8 cellular contexts compared by ENCODE assay signal in the genomic region with DNA sequence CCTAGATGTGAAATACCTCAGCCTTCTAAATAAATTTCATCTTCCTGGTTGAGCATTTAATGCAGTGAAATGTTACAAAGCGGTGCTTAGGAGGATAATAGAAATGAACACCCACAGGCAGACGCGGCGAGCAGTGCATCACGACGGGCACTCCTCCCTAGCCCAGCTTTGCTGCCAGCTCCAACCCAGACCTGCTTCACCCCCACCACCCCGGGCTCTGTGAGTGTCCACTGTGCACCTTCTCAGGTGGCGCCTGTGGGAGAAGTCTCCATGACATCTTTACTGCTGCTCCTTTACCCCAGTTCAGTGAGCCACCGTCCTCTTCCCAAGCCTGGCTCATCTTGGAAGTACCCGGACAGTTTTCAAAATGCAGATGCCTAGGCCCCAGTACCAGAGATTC. TPM values are rescaled to one million over a fixed set of nuclear protein-coding genes. Genes with fewer than 3 reads are reported as not detected.
"Had no signal": no experiment of that assay in that cellular context is flagged by ENCODE, and none has a peak within 500 bp of the region (broad histone marks: within the 10 kb centered on the region; RNA-seq: fewer than 3 reads in every experiment).

No MANE protein-coding gene starts in this region.

- H3K27me3 Mint-ChIP-seq: IgD-negative memory B cell had no signal

- ATAC-seq: HepG2, K562 had no signal

- DNase-seq: IMR-90, KBM-7, KG1 had no signal

- H3K27ac ChIP-seq: HL-60 had no signal

- H3K4me3 ChIP-seq: K562 had no signal

RNA-seq across cellular contexts. Expression of gene CHST15, which starts 5.2 kb away (rescaled TPM):
- total RNA-seq: HT-29 had no signal
